Comparison of ENCODE assay signal across 25 cellular contexts in genomic region chr4:178215309-178215708, GRCh38.
A peak's percentile ranks its signal among the peaks of the same experiment; 100 is the strongest.
DNase-seq lines count a peak whose midpoint lies in the region; ATAC-seq, FAIRE-seq and TF ChIP-seq lines count a peak whose summit lies in the region.
"Had no signal": no experiment of that assay in that cellular context is flagged by ENCODE, and none has a peak within 500 bp of the region (broad histone marks: within the 10 kb centered on the region; RNA-seq: fewer than 3 reads in every experiment).

No MANE protein-coding gene starts in this region.

- TF ChIP-seq POLR2A in HepG2 (IDR thresholded peaks at IDR 0.05; ENCODE audit: insufficient read depth in 1 of 2, low read depth in 2 of 2, low read length in 2 of 2) = no peak
- TF ChIP-seq POLR2A in right lobe of liver (IDR thresholded peaks at IDR 0.05) = no peak

- FAIRE-seq in HepG2 (lab: Jason Lieb, UNC) (no peak), bronchial epithelial cell (lab: Jason Lieb, UNC) (no peak)
- FAIRE-seq: GM12878, GM12892, GM18507 had no signal

- ATAC-seq in HepG2 (no peak), right lobe of liver (no peak), GM21717 (IDR thresholded peaks at IDR 0.05; ENCODE audit: unreplicated experiment) (no peak)
- ATAC-seq: GM12878 had no signal

- H3K4me3 ChIP-seq in HepG2 (replicated peaks in 1 of 3; ENCODE audit: insufficient read depth in 1 of 3, low read depth in 2 of 3, low read length in 3 of 3) (no peak overlapping the region), right lobe of liver (no peak overlapping the region), bronchial epithelial cell (ENCODE audit: low read depth, low read length) (no peak overlapping the region)
- H3K4me3 ChIP-seq: BLaER1, GM12878 had no signal

- in situ Hi-C loops in HepG2 (cut with HindIII; ENCODE audit: extremely low pct_ligation_motif_present, low pct_unique_long_range_greater_than_20kb) = no loop called here

- H3K27me3 ChIP-seq in HepG2 (ENCODE audit: control insufficient read depth in 1 of 2, insufficient read depth in 2 of 2, low read length in 2 of 2) = no peaks in the 10 kb centered on the region
- no peaks in the 10 kb centered on the region for H3K27me3 ChIP-seq in right lobe of liver
- no peaks in the 10 kb centered on the region for H3K27me3 ChIP-seq in bronchial epithelial cell (ENCODE audit: control insufficient read depth, insufficient read depth, low read length)
- H3K27me3 ChIP-seq: BE2C, BLaER1 had no signal

- TF ChIP-seq EP300 in HepG2 (IDR thresholded peaks at IDR 0.05; ENCODE audit: low read depth in 2 of 2, low read length in 2 of 2) (no peak), HepG2 (CRISPR knock-in tag; IDR thresholded peaks at IDR 0.05; ENCODE audit: borderline replicate concordance) (no peak)

- no peaks in the 10 kb centered on the region for H3K79me2 ChIP-seq in HepG2 (ENCODE audit: insufficient read depth, low read length)

- H3K36me3 ChIP-seq in HepG2 (replicated peaks in 1 of 2; ENCODE audit: control insufficient read depth in 1 of 2, insufficient read depth in 2 of 2, low read length in 2 of 2) (no peaks in the 10 kb centered on the region), right lobe of liver (no peaks in the 10 kb centered on the region), bronchial epithelial cell (ENCODE audit: control insufficient read depth, insufficient read depth, low read length) (no peaks in the 10 kb centered on the region)
- H3K36me3 ChIP-seq: BE2C, BLaER1 had no signal

- intact Hi-C loops in HepG2 (cut with micrococcal nuclease; ENCODE audit: unreplicated experiment) = no loop called here
- intact Hi-C loops in right lobe of liver (cut with DNase I) = no loop called here

- TF ChIP-seq CTCF in HepG2 (CRISPR knock-in tag; IDR thresholded peaks at IDR 0.05) (no peak), right lobe of liver (IDR thresholded peaks at IDR 0.05) (no peak), bronchial epithelial cell (IDR thresholded peaks at IDR 0.05; ENCODE audit: insufficient read depth, low read length, severe bottlenecking) (no peak)

- H3K27ac ChIP-seq in HepG2 (ENCODE audit: extremely low read length, insufficient read depth, low read length) = no peak overlapping the region
- H3K27ac ChIP-seq in right lobe of liver = no peak overlapping the region
- H3K27ac ChIP-seq: 22Rv1, BLaER1 had no signal

- POLR2A ChIA-PET in HepG2 (lab: Yijun Ruan, JAX) = no interaction called here

- H3K9ac ChIP-seq in HepG2 (ENCODE audit: insufficient read depth, low read depth, low read length) = no peak overlapping the region
- H3K9ac ChIP-seq: BLaER1 had no signal

- H3K9me3 ChIP-seq in HepG2 (ENCODE audit: low read length) (0 out of 2 replicates have a peak, but pooled peaks cover 7% of the 10 kb centered on the region), right lobe of liver (no peaks in the 10 kb centered on the region)
- H3K9me3 ChIP-seq: BE2C, BLaER1 had no signal

- WGBS in HepG2 (ENCODE audit: low lambda C conversion rate) = 2% methylated on average over 2 of the region's 2 CpGs
- WGBS in right lobe of liver (ENCODE audit: insufficient coverage, low coverage, low lambda C conversion rate, missing lambda C conversion rate) = 76% methylated on average over 2 of the region's 2 CpGs

- BruUV-seq in HepG2 (replicated peaks; lab: Mats Ljungman, UMichigan) = no TSS peak

- DNase-seq in HepG2 (ENCODE audit: low spot score) (no peak), right lobe of liver (no peak), NCI-H69 (lab: John Stamatoyannopoulos, UW) (peak; percentile 12), bronchial epithelial cell (ENCODE audit: low read depth) (peak; percentile 13)
- DNase-seq in activated naive CD4-positive, alpha-beta T cell (lab: John Stamatoyannopoulos, UW) = no peak
- DNase-seq: ACHN; BE2C; C1 segment of cervical spinal cord; CD4-positive, alpha-beta memory T cell; CD4-positive, CD25-positive, alpha-beta regulatory T cell; CD8-positive, alpha-beta memory T cell; COR-L47; DMS 273 treated with DMSO at 0.1 percent for 48 hours; DMS153; DMS53; DMS79; DND-41; EL; GDM1 had no signal

- TF ChIP-seq RAD21 in HepG2 (CRISPR knock-in tag; IDR thresholded peaks at IDR 0.05) = no peak

- no peaks in the 10 kb centered on the region for H4K20me1 ChIP-seq in HepG2 (ENCODE audit: insufficient read depth, low read length)
- H4K20me1 ChIP-seq: BLaER1 had no signal

- H3K4me1 ChIP-seq in HepG2 (ENCODE audit: insufficient read depth, low read length) = no peaks in the 10 kb centered on the region
- H3K4me1 ChIP-seq in right lobe of liver = no peaks in the 10 kb centered on the region
- H3K4me1 ChIP-seq: BE2C, BLaER1 had no signal

- CTCF ChIA-PET in HepG2 (lab: Yijun Ruan, JAX; ENCODE audit: low intra/inter-chr PET ratio, low total read pairs) = no interaction called here

- H3K4me2 ChIP-seq in HepG2 (ENCODE audit: low read depth, low read length) = no peak overlapping the region
- H3K4me2 ChIP-seq: BLaER1 had no signal

- H2AFZ ChIP-seq in HepG2 (ENCODE audit: low read length) = no peak overlapping the region

TF ChIP-seq in HepG2, 621 proteins besides CTCF, POLR2A, EP300 and RAD21:
- peak; percentile 75 for TF ChIP-seq MAFF (IDR thresholded peaks at IDR 0.05; ENCODE audit: low read depth, low read length)
- TF ChIP-seq KAT8 (CRISPR knock-in tag; IDR thresholded peaks at IDR 0.05) = no peak
- TF ChIP-seq MAFK (conservative IDR thresholded peaks at IDR 0.05 in 1 of 2, IDR thresholded peaks at IDR 0.05 in 1 of 2; ENCODE audit: low read length in 2 of 2) = peak; percentile 48 to 85; a peak in 3 of 4 replicates

Comparison
In these comparisons a context has a peak if more than half of its experiments do, and no peak if none do; other contexts are left out.
1. DNase-seq: peak in NCI-H69 (single experiment) and bronchial epithelial cell (single experiment); none in HepG2 (single experiment), right lobe of liver (0 of 3) and activated naive CD4-positive, alpha-beta T cell (0 of 4).